Comparison of ENCODE assay signal across 18 cellular contexts in genomic region chr4:15436515-15436914, GRCh38. TPM values are rescaled to one million over a fixed set of nuclear protein-coding genes. Genes with fewer than 3 reads are reported as not detected.
A peak's percentile ranks its signal among the peaks of the same experiment; 100 is the strongest.
DNase-seq lines count a peak whose midpoint lies in the region; ATAC-seq and TF ChIP-seq lines count a peak whose summit lies in the region.
"Had no signal": no experiment of that assay in that cellular context is flagged by ENCODE, and none has a peak within 500 bp of the region (broad histone marks: within the 10 kb centered on the region; RNA-seq: fewer than 3 reads in every experiment).

No MANE protein-coding gene starts in this region.

- intact Hi-C loops in adrenal gland (cut with DNase I) (no loop called here), testis (cut with DNase I; ENCODE audit: low total_unique reads) (no loop called here)
- intact Hi-C loops in activated T-helper 2 cell treated with anti-CD3 and anti-CD28 coated beads, Interferon-gamma antibody, Interleukin-2, Interleukin-4, amounts not matched to agents 10 μg/mL and 5 μg/mL and 100 μg/mL, durations not matched to agents 14 hours and 24 hours and 36 hours (cut with micrococcal nuclease), result no loop called here
- intact Hi-C loops in activated CD4-positive, alpha-beta T cell treated with anti-CD3 and anti-CD28 coated beads for 36 hours (cut with DNase I, micrococcal nuclease), result no loop called here

- peaks cover 0 to 9% of the 10 kb centered on the region in 2 donors for H3K4me1 ChIP-seq in adrenal gland (replicated peaks in 1 of 2)
- H3K4me1 ChIP-seq in testis, result peaks cover 3% of the 10 kb centered on the region
- H3K4me1 ChIP-seq: gastrocnemius medialis, Peyer's patch had no signal

- no peak overlapping the region for H3K27ac Mint-ChIP-seq in activated CD4-positive, alpha-beta memory T cell treated with anti-CD3 and anti-CD28 coated beads, Interleukin-2, amount 10 ng/mL, durations not matched to agents 7 days and 5 days
- no peak overlapping the region for H3K27ac Mint-ChIP-seq in activated T-helper 2 cell treated with anti-CD3 and anti-CD28 coated beads, Interferon-gamma antibody, Interleukin-2, Interleukin-4, amounts not matched to agents 10 μg/mL and 5 μg/mL and 100 μg/mL, durations not matched to agents 14 hours and 24 hours and 36 hours
- no peak overlapping the region for H3K27ac Mint-ChIP-seq in activated CD4-positive, alpha-beta T cell treated with anti-CD3 and anti-CD28 coated beads for 36 hours

- H3K36me3 ChIP-seq in adrenal gland (replicated peaks in 1 of 2) (no peaks in the 10 kb centered on the region), testis (ENCODE audit: low read depth, missing control alignments) (no peaks in the 10 kb centered on the region)
- H3K36me3 ChIP-seq: gastrocnemius medialis, Peyer's patch, upper lobe of left lung had no signal

- H3K9me3 ChIP-seq in adrenal gland (replicated peaks in 1 of 3) (no peaks in the 10 kb centered on the region), testis (no peaks in the 10 kb centered on the region)
- H3K9me3 ChIP-seq: gastrocnemius medialis, Peyer's patch, upper lobe of left lung had no signal

- no peaks in the 10 kb centered on the region for H3K36me3 Mint-ChIP-seq in activated CD4-positive, alpha-beta memory T cell treated with anti-CD3 and anti-CD28 coated beads, Interleukin-2, amount 10 ng/mL, durations not matched to agents 7 days and 5 days (ENCODE audit: low read depth)
- H3K36me3 Mint-ChIP-seq in activated T-helper 2 cell treated with anti-CD3 and anti-CD28 coated beads, Interferon-gamma antibody, Interleukin-2, Interleukin-4, amounts not matched to agents 10 μg/mL and 5 μg/mL and 100 μg/mL, durations not matched to agents 14 hours and 24 hours and 36 hours (ENCODE audit: low read depth), result no peaks in the 10 kb centered on the region
- H3K36me3 Mint-ChIP-seq in activated CD4-positive, alpha-beta T cell treated with anti-CD3 and anti-CD28 coated beads for 36 hours (ENCODE audit: low read depth), result no peaks in the 10 kb centered on the region

- H3K4me3 Mint-ChIP-seq in activated CD4-positive, alpha-beta memory T cell treated with anti-CD3 and anti-CD28 coated beads, Interleukin-2, amount 10 ng/mL, durations not matched to agents 7 days and 5 days, result no peak overlapping the region
- no peak overlapping the region for H3K4me3 Mint-ChIP-seq in activated T-helper 2 cell treated with anti-CD3 and anti-CD28 coated beads, Interferon-gamma antibody, Interleukin-2, Interleukin-4, amounts not matched to agents 10 μg/mL and 5 μg/mL and 100 μg/mL, durations not matched to agents 14 hours and 24 hours and 36 hours (ENCODE audit: low read depth)
- no peak overlapping the region for H3K4me3 Mint-ChIP-seq in activated CD4-positive, alpha-beta T cell treated with anti-CD3 and anti-CD28 coated beads for 36 hours

- TF ChIP-seq POLR2A in adrenal gland (IDR thresholded peaks at IDR 0.05) (no peak), testis (IDR thresholded peaks at IDR 0.05) (no peak)

- POLR2A ChIA-PET in activated CD4-positive, alpha-beta memory T cell treated with anti-CD3 and anti-CD28 coated beads, Interleukin-2, amount 10 ng/mL, durations not matched to agents 7 days and 5 days (lab: Charles Lee), result no interaction called here
- POLR2A ChIA-PET in activated CD4-positive, alpha-beta T cell treated with anti-CD3 and anti-CD28 coated beads for 36 hours (lab: Charles Lee), result no interaction called here

- peaks cover 2% of the 10 kb centered on the region for H3K27me3 Mint-ChIP-seq in activated CD4-positive, alpha-beta memory T cell treated with anti-CD3 and anti-CD28 coated beads, Interleukin-2, amount 10 ng/mL, durations not matched to agents 7 days and 5 days
- H3K27me3 Mint-ChIP-seq in activated T-helper 2 cell treated with anti-CD3 and anti-CD28 coated beads, Interferon-gamma antibody, Interleukin-2, Interleukin-4, amounts not matched to agents 10 μg/mL and 5 μg/mL and 100 μg/mL, durations not matched to agents 14 hours and 24 hours and 36 hours (ENCODE audit: low read depth), result peaks cover 13% of the 10 kb centered on the region
- no peaks in the 10 kb centered on the region for H3K27me3 Mint-ChIP-seq in activated CD4-positive, alpha-beta T cell treated with anti-CD3 and anti-CD28 coated beads for 36 hours

- no peak for TF ChIP-seq CTCF in adrenal gland (IDR thresholded peaks at IDR 0.05)
- TF ChIP-seq CTCF in testis (IDR thresholded peaks at IDR 0.05), result no peak

- no peak for ATAC-seq in activated CD4-positive, alpha-beta T cell treated with anti-CD3 and anti-CD28 coated beads for 36 hours
- ATAC-seq: gastrocnemius medialis, left ventricle myocardium superior had no signal

- H3K27me3 ChIP-seq in adrenal gland (no peaks in the 10 kb centered on the region), testis (no peaks in the 10 kb centered on the region)
- H3K27me3 ChIP-seq: gastrocnemius medialis, Peyer's patch, upper lobe of left lung had no signal

- no peaks in the 10 kb centered on the region for H3K4me1 Mint-ChIP-seq in activated CD4-positive, alpha-beta memory T cell treated with anti-CD3 and anti-CD28 coated beads, Interleukin-2, amount 10 ng/mL, durations not matched to agents 7 days and 5 days
- H3K4me1 Mint-ChIP-seq in activated T-helper 2 cell treated with anti-CD3 and anti-CD28 coated beads, Interferon-gamma antibody, Interleukin-2, Interleukin-4, amounts not matched to agents 10 μg/mL and 5 μg/mL and 100 μg/mL, durations not matched to agents 14 hours and 24 hours and 36 hours (ENCODE audit: low read depth), result no peaks in the 10 kb centered on the region
- H3K4me1 Mint-ChIP-seq in activated CD4-positive, alpha-beta T cell treated with anti-CD3 and anti-CD28 coated beads for 36 hours, result peaks cover 2% of the 10 kb centered on the region

- no peaks in the 10 kb centered on the region for H3K9me3 Mint-ChIP-seq in activated CD4-positive, alpha-beta memory T cell treated with anti-CD3 and anti-CD28 coated beads, Interleukin-2, amount 10 ng/mL, durations not matched to agents 7 days and 5 days
- no peaks in the 10 kb centered on the region for H3K9me3 Mint-ChIP-seq in activated T-helper 2 cell treated with anti-CD3 and anti-CD28 coated beads, Interferon-gamma antibody, Interleukin-2, Interleukin-4, amounts not matched to agents 10 μg/mL and 5 μg/mL and 100 μg/mL, durations not matched to agents 14 hours and 24 hours and 36 hours
- no peaks in the 10 kb centered on the region for H3K9me3 Mint-ChIP-seq in activated CD4-positive, alpha-beta T cell treated with anti-CD3 and anti-CD28 coated beads for 36 hours (ENCODE audit: low read depth)

- CTCF ChIA-PET in activated CD4-positive, alpha-beta memory T cell treated with anti-CD3 and anti-CD28 coated beads, Interleukin-2, amount 10 ng/mL, durations not matched to agents 7 days and 5 days (lab: Charles Lee), result no interaction called here
- CTCF ChIA-PET in activated CD4-positive, alpha-beta T cell treated with anti-CD3 and anti-CD28 coated beads for 36 hours (lab: Charles Lee), result interaction anchor here (0.7 to 1.3 kb wide), 4 partner anchors 13 to 369 kb away, joined by 3 read pairs; no protein-coding TSS in a partner anchor

- DNase-seq in DMS153 treated with DMSO at 0.1 percent for 48 hours (lab: John Stamatoyannopoulos, UW; ENCODE audit: unreplicated experiment), result peak; percentile 0
- DNase-seq in DMS153 (lab: John Stamatoyannopoulos, UW), result no peak
- DNase-seq in adrenal gland, result peak in 5 of 7 donors; percentile 38 to 63 (median 43)
- peak; percentile 60 for DNase-seq in globus pallidus (ENCODE audit: low spot score)
- DNase-seq in testis, result peak; percentile 46
- no peak for DNase-seq in activated CD4-positive, alpha-beta memory T cell treated with anti-CD3 and anti-CD28 coated beads, Interleukin-2, amount 10 ng/mL, durations not matched to agents 7 days and 5 days
- DNase-seq in activated T-helper 2 cell treated with anti-CD3 and anti-CD28 coated beads, Interferon-gamma antibody, Interleukin-2, Interleukin-4, amounts not matched to agents 10 μg/mL and 5 μg/mL and 100 μg/mL, durations not matched to agents 14 hours and 24 hours and 36 hours (ENCODE audit: low spot score), result no peak
- no peak for DNase-seq in activated CD4-positive, alpha-beta T cell treated with anti-CD3 and anti-CD28 coated beads for 36 hours
- DNase-seq: 8988T; activated CD4-positive, alpha-beta T cell treated with anti-CD3 and anti-CD28 coated beads, Interleukin-2, amount 50 U/mL, for 48 hours; activated gamma-delta T cell; gastrocnemius medialis; left ventricle myocardium superior; Peyer's patch; stimulated activated CD4-positive, alpha-beta T cell treated with anti-CD3 and anti-CD28 coated beads, Interleukin-15, amount 100 ng/mL, for 24 hours; upper lobe of left lung had no signal

- no peak overlapping the region for H3K4me3 ChIP-seq in adrenal gland
- H3K4me3 ChIP-seq in testis, result no peak overlapping the region
- H3K4me3 ChIP-seq: gastrocnemius medialis, Peyer's patch, upper lobe of left lung had no signal

- H3K27ac ChIP-seq in adrenal gland (no peak overlapping the region), testis (no peak overlapping the region)
- H3K27ac ChIP-seq: gastrocnemius medialis, KMS-11, Peyer's patch, upper lobe of left lung had no signal

- 1 to 9% (median 2%) methylated on average over 2 of the region's 2 CpGs for WGBS in adrenal gland, 4 donors
- 23 to 30% methylated on average over 2 of the region's 2 CpGs for WGBS in testis, 2 donors

RNA-seq across cellular contexts. Expression of gene C1QTNF7, which starts 8.7 kb away (rescaled TPM):
- 1 to 10 TPM in 4 of 8 donors, under 1 TPM in 4; 0.09 to 2.8 (median 1.3) TPM for total RNA-seq in adrenal gland
- 1 to 10 TPM in 2 of 3 donors, under 1 TPM in 1; 0.92 to 1.2 (median 1.0) TPM for polyA plus RNA-seq in adrenal gland
- 1 to 10 TPM; 5.1 to 8.1 TPM for total RNA-seq in testis
- polyA plus RNA-seq in testis (ENCODE audit: insufficient read depth, low read depth, low replicate concordance), result 1.7 TPM
- total RNA-seq in activated CD4-positive, alpha-beta memory T cell treated with anti-CD3 and anti-CD28 coated beads, Interleukin-2, amount 10 ng/mL, durations not matched to agents 7 days and 5 days, result not detected
- 0.11 TPM in 1 of 2 replicates, not detected in the other for total RNA-seq in activated T-helper 2 cell treated with anti-CD3 and anti-CD28 coated beads, Interferon-gamma antibody, Interleukin-2, Interleukin-4, amounts not matched to agents 10 μg/mL and 5 μg/mL and 100 μg/mL, durations not matched to agents 14 hours and 24 hours and 36 hours
- not detected for total RNA-seq in activated CD4-positive, alpha-beta T cell treated with anti-CD3 and anti-CD28 coated beads for 36 hours
- total RNA-seq: T-helper 2 cell treated with Interferon-gamma antibody and Interleukin-4, amounts not matched to agents 100 ng/mL and 5 ng/mL, for 36 hours had no signal

RNA-seq across cellular contexts. Expression of gene CC2D2A, which starts 33.2 kb away (rescaled TPM):
- 10 to 100 TPM; 14.4 to 52.3 (median 20.9) TPM for total RNA-seq in adrenal gland
- 10 to 100 TPM; 15.7 to 35.5 (median 17.5) TPM for polyA plus RNA-seq in adrenal gland
- total RNA-seq in testis, result 10 to 100 TPM; 21.9 to 23.7 TPM
- 16.9 TPM for polyA plus RNA-seq in testis (ENCODE audit: insufficient read depth, low read depth, low replicate concordance)
- total RNA-seq in activated CD4-positive, alpha-beta memory T cell treated with anti-CD3 and anti-CD28 coated beads, Interleukin-2, amount 10 ng/mL, durations not matched to agents 7 days and 5 days, result not detected
- not detected in 2 replicates for total RNA-seq in activated T-helper 2 cell treated with anti-CD3 and anti-CD28 coated beads, Interferon-gamma antibody, Interleukin-2, Interleukin-4, amounts not matched to agents 10 μg/mL and 5 μg/mL and 100 μg/mL, durations not matched to agents 14 hours and 24 hours and 36 hours
- total RNA-seq in activated CD4-positive, alpha-beta T cell treated with anti-CD3 and anti-CD28 coated beads for 36 hours, result not detected
- total RNA-seq: T-helper 2 cell treated with Interferon-gamma antibody and Interleukin-4, amounts not matched to agents 100 ng/mL and 5 ng/mL, for 36 hours had no signal

Comparison
In these comparisons a context has a peak if more than half of its experiments do, and no peak if none do; other contexts are left out.
1. DNase-seq: peak in DMS153 treated with DMSO at 0.1 percent for 48 hours (single experiment), adrenal gland (5 of 7), globus pallidus (single experiment) and testis (single experiment); none in DMS153 (single experiment), activated CD4-positive, alpha-beta memory T cell treated with anti-CD3 and anti-CD28 coated beads, Interleukin-2, amount 10 ng/mL, durations not matched to agents 7 days and 5 days (single experiment), activated T-helper 2 cell treated with anti-CD3 and anti-CD28 coated beads, Interferon-gamma antibody, Interleukin-2, Interleukin-4, amounts not matched to agents 10 μg/mL and 5 μg/mL and 100 μg/mL, durations not matched to agents 14 hours and 24 hours and 36 hours (single experiment) and activated CD4-positive, alpha-beta T cell treated with anti-CD3 and anti-CD28 coated beads for 36 hours (single experiment).
2. RNA of gene CC2D2A, which starts 33.2 kb away (total RNA-seq): 21.9 to 23.7 TPM in testis and 14.4 to 52.3 TPM in adrenal gland; not detected in activated CD4-positive, alpha-beta T cell treated with anti-CD3 and anti-CD28 coated beads for 36 hours, not detected in activated CD4-positive, alpha-beta memory T cell treated with anti-CD3 and anti-CD28 coated beads, Interleukin-2, amount 10 ng/mL, durations not matched to agents 7 days and 5 days and not detected in activated T-helper 2 cell treated with anti-CD3 and anti-CD28 coated beads, Interferon-gamma antibody, Interleukin-2, Interleukin-4, amounts not matched to agents 10 μg/mL and 5 μg/mL and 100 μg/mL, durations not matched to agents 14 hours and 24 hours and 36 hours; every median in the first group is over 10 times any median in the second.